ENCODE assay signal across 17 cellular contexts in genomic region chr11:85967457-85967856, GRCh38.
DNase-seq lines count a peak whose midpoint lies in the region; ATAC-seq and TF ChIP-seq lines count a peak whose summit lies in the region.
"Had no signal": no experiment of that assay in that cellular context is flagged by ENCODE, and none has a peak within 500 bp of the region (broad histone marks: within the 10 kb centered on the region; RNA-seq: fewer than 3 reads in every experiment).

No MANE protein-coding gene starts in this region.

- H2AFZ ChIP-seq in mammary epithelial cell (ENCODE audit: low read depth, low read length): no peak overlapping the region

- no peaks in the 10 kb centered on the region for H3K9me3 Mint-ChIP-seq in central memory CD8-positive, alpha-beta T cell
- no peaks in the 10 kb centered on the region for H3K9me3 Mint-ChIP-seq in natural killer cell treated with Interleukin-12 subunit alpha and Interleukin-12 subunit beta and Interleukin-15 and Interleukin-18, amount 100 ng/mL, for 72 hours

- BruUV-seq in mammary epithelial cell (replicated peaks; lab: Mats Ljungman, UMichigan): no TSS peak

- H3K27me3 Mint-ChIP-seq in central memory CD8-positive, alpha-beta T cell: no peaks in the 10 kb centered on the region
- no peaks in the 10 kb centered on the region for H3K27me3 Mint-ChIP-seq in natural killer cell treated with Interleukin-12 subunit alpha and Interleukin-12 subunit beta and Interleukin-15 and Interleukin-18, amount 100 ng/mL, for 72 hours

- H3K4me1 ChIP-seq in cardiac muscle cell (ENCODE audit: low read depth) (peaks cover 16% of the 10 kb centered on the region), heart right ventricle (peaks cover 0 to 28% (median 21%) of the 10 kb centered on the region in 9 donors), mammary epithelial cell (ENCODE audit: insufficient read depth, low read length) (no peaks in the 10 kb centered on the region)
- H3K4me1 ChIP-seq: Caco-2 had no signal

- H3K79me2 ChIP-seq in mammary epithelial cell (ENCODE audit: insufficient read depth, low read length): peaks cover 66% of the 10 kb centered on the region

- H3K36me3 Mint-ChIP-seq in central memory CD8-positive, alpha-beta T cell (ENCODE audit: insufficient read depth): peaks cover 68% of the 10 kb centered on the region
- H3K36me3 Mint-ChIP-seq in natural killer cell treated with Interleukin-12 subunit alpha and Interleukin-12 subunit beta and Interleukin-15 and Interleukin-18, amount 100 ng/mL, for 72 hours: peaks cover 43% of the 10 kb centered on the region

- peaks cover 38% of the 10 kb centered on the region for H3K4me1 Mint-ChIP-seq in central memory CD8-positive, alpha-beta T cell
- H3K4me1 Mint-ChIP-seq in natural killer cell treated with Interleukin-12 subunit alpha and Interleukin-12 subunit beta and Interleukin-15 and Interleukin-18, amount 100 ng/mL, for 72 hours (ENCODE audit: low read depth in 2 of 2): peaks cover 38 to 42% of the 10 kb centered on the region in 2 donors

- H3K27ac ChIP-seq in cardiac muscle cell (peak overlapping the region; percentile 48), heart right ventricle (peak overlapping the region in 1 of 10 donors; percentile 57), mammary epithelial cell (ENCODE audit: insufficient read depth, low read depth, low read length) (no peak overlapping the region)
- H3K27ac ChIP-seq: RWPE1 had no signal

- no peak overlapping the region for H3K4me2 ChIP-seq in mammary epithelial cell (ENCODE audit: insufficient read depth, low read depth, low read length)

- H4K20me1 ChIP-seq in mammary epithelial cell (ENCODE audit: insufficient read depth, low read length): no peaks in the 10 kb centered on the region

- ATAC-seq in heart right ventricle (no peak), HG02885 (IDR thresholded peaks at IDR 0.05; ENCODE audit: poor library complexity, unreplicated experiment) (no peak), HG03354 (IDR thresholded peaks at IDR 0.05; ENCODE audit: poor library complexity, severe bottlenecking, unreplicated experiment) (no peak)
- no peak for ATAC-seq in central memory CD8-positive, alpha-beta T cell (replicated peaks; ENCODE audit: extremely low read depth, poor library complexity, severe bottlenecking)
- ATAC-seq in natural killer cell treated with Interleukin-12 subunit alpha and Interleukin-12 subunit beta and Interleukin-15 and Interleukin-18, amount 100 ng/mL, for 72 hours: no peak
- ATAC-seq: right cardiac atrium had no signal

- H3K36me3 ChIP-seq in cardiac muscle cell (peaks cover 19% of the 10 kb centered on the region), heart right ventricle (peaks cover 0 to 98% (median 35%) of the 10 kb centered on the region in 9 donors), mammary epithelial cell (ENCODE audit: insufficient read depth, low read length) (peaks cover 11% of the 10 kb centered on the region)

- dilution Hi-C loops in mammary epithelial cell (cut with HindIII; ENCODE audit: low sequenced_read_pairs): no loop called here

- H3K9ac ChIP-seq in mammary epithelial cell (ENCODE audit: insufficient read depth, low read length): no peak overlapping the region

- intact Hi-C loops in heart right ventricle (cut with DNase I) (no loop called here), mammary epithelial cell (cut with micrococcal nuclease) (no loop called here)

- H3K9me3 ChIP-seq in cardiac muscle cell (ENCODE audit: low read depth) (no peaks in the 10 kb centered on the region), heart right ventricle (no peaks in the 10 kb centered on the region), mammary epithelial cell (replicated peaks; ENCODE audit: insufficient read depth, low read length) (no peaks in the 10 kb centered on the region)
- H3K9me3 ChIP-seq: Caco-2, esophagus squamous epithelium had no signal

- no peak overlapping the region for H3K4me3 Mint-ChIP-seq in central memory CD8-positive, alpha-beta T cell
- H3K4me3 Mint-ChIP-seq in natural killer cell treated with Interleukin-12 subunit alpha and Interleukin-12 subunit beta and Interleukin-15 and Interleukin-18, amount 100 ng/mL, for 72 hours: no peak overlapping the region
- H3K4me3 Mint-ChIP-seq: neural crest cell had no signal

- no peak for TF ChIP-seq CTCF in cardiac muscle cell (IDR thresholded peaks at IDR 0.05; ENCODE audit: low read depth, low read length)
- TF ChIP-seq CTCF in heart right ventricle (IDR thresholded peaks at IDR 0.05): no peak
- TF ChIP-seq CTCF in mammary epithelial cell (conservative IDR thresholded peaks at IDR 0.05 in 1 of 2, IDR thresholded peaks at IDR 0.05 in 1 of 2; ENCODE audit: extremely low read depth in 1 of 2, insufficient read depth in 1 of 2, low read depth in 1 of 2, low read length in 2 of 2): no peak

- H3K27ac Mint-ChIP-seq in central memory CD8-positive, alpha-beta T cell (ENCODE audit: low read depth): peak overlapping the region; percentile 68
- peak overlapping the region; percentile 63 to 83 for H3K27ac Mint-ChIP-seq in natural killer cell treated with Interleukin-12 subunit alpha and Interleukin-12 subunit beta and Interleukin-15 and Interleukin-18, amount 100 ng/mL, for 72 hours

- in situ Hi-C loops in mammary epithelial cell (cut with MboI; ENCODE audit: low sequenced_read_pairs in 2 of 2): no loop called here

- CTCF ChIA-PET in mammary epithelial cell (lab: Charles Lee; ENCODE audit: low non-redundant PET): no interaction called here

- H3K4me3 ChIP-seq in cardiac muscle cell (no peak overlapping the region), heart right ventricle (no peak overlapping the region), mammary epithelial cell (replicated peaks in 1 of 3; ENCODE audit: insufficient read depth in 1 of 3, low read depth in 2 of 3, low read length in 3 of 3) (no peak overlapping the region)
- H3K4me3 ChIP-seq: esophagus squamous epithelium, lung had no signal

- H3K27me3 ChIP-seq in cardiac muscle cell: no peaks in the 10 kb centered on the region
- no peaks in the 10 kb centered on the region for H3K27me3 ChIP-seq in heart right ventricle
- no peaks in the 10 kb centered on the region for H3K27me3 ChIP-seq in mammary epithelial cell (ENCODE audit: insufficient read depth, low read length)
- H3K27me3 ChIP-seq: esophagus squamous epithelium had no signal

- WGBS in heart right ventricle, 2 donors: 80 to 86% methylated on average over 5 of the region's 5 CpGs
- 70% methylated on average over 5 of the region's 5 CpGs for WGBS in mammary epithelial cell (ENCODE audit: low coverage, missing lambda C conversion rate)

- DNase-seq in cardiac muscle cell (ENCODE audit: low read depth in 1 of 2, low spot score in 1 of 2) (no peak), heart right ventricle (no peak), SKM-1 treated with dmso at 0.1 percent for 144 hours (lab: John Stamatoyannopoulos, UW; ENCODE audit: unreplicated experiment) (no peak), mammary epithelial cell (no peak)
- DNase-seq in central memory CD8-positive, alpha-beta T cell (ENCODE audit: low spot score in 2 of 2): no peak
- DNase-seq in natural killer cell treated with Interleukin-12 subunit alpha and Interleukin-12 subunit beta and Interleukin-15 and Interleukin-18, amount 100 ng/mL, for 72 hours (ENCODE audit: low spot score): no peak
- DNase-seq: activated gamma-delta T cell, Caco-2, esophagus squamous epithelium, NCI-H1694, NCI-H345, right cardiac atrium had no signal
